ENCODE assay signal across 9 cellular contexts in genomic region chr2:17540813-17541513, GRCh38. TPM values are rescaled to one million over a fixed set of nuclear protein-coding genes. Genes with fewer than 3 reads are reported as not detected.
DNase-seq lines count a peak whose midpoint lies in the region; ATAC-seq and TF ChIP-seq lines count a peak whose summit lies in the region.
"Had no signal": no experiment of that assay in that cellular context is flagged by ENCODE, and none has a peak within 500 bp of the region (broad histone marks: within the 10 kb centered on the region; RNA-seq: fewer than 3 reads in every experiment).

No MANE protein-coding gene starts in this region.

- H3K9me3 ChIP-seq in adrenal gland (replicated peaks in 1 of 3) = no peaks in the 10 kb centered on the region
- H3K9me3 ChIP-seq in iPS-15b (ENCODE audit: control insufficient read depth, insufficient read depth, low read length) = no peaks in the 10 kb centered on the region

- H3K9ac ChIP-seq in iPS-15b (ENCODE audit: low read depth, low read length) = no peak overlapping the region

- no peak for DNase-seq in HFF-Myc (ENCODE audit: extremely low read depth, low read depth)
- DNase-seq in adrenal gland = no peak
- no peak for DNase-seq in stimulated activated CD4-positive, alpha-beta T cell treated with anti-CD3 and anti-CD28 coated beads, Interleukin-4, amount 100 ng/mL, for 24 hours
- DNase-seq in amygdala (lab: John Stamatoyannopoulos, UW) = no peak

- H3K4me1 ChIP-seq in adrenal gland (replicated peaks in 1 of 2) (peaks cover 0 to 5% of the 10 kb centered on the region in 2 donors), iPS-15b (ENCODE audit: control insufficient read depth, insufficient read depth, low read length) (peaks cover 21% of the 10 kb centered on the region)

- H3K36me3 ChIP-seq in adrenal gland (replicated peaks in 1 of 2) (no peaks in the 10 kb centered on the region), iPS-15b (ENCODE audit: control insufficient read depth, insufficient read depth, low read length) (no peaks in the 10 kb centered on the region)

- H3K27me3 ChIP-seq in adrenal gland (peaks cover 5% of the 10 kb centered on the region), iPS-15b (ENCODE audit: control insufficient read depth, insufficient read depth, low read length) (peaks cover 52% of the 10 kb centered on the region)

- ATAC-seq in GM19467 (IDR thresholded peaks at IDR 0.05; ENCODE audit: unreplicated experiment) = no peak
- no peak for ATAC-seq in GM21381 (IDR thresholded peaks at IDR 0.05; ENCODE audit: unreplicated experiment)

- intact Hi-C loops in adrenal gland (cut with DNase I) = no loop called here

- 2 to 4% (median 3%) methylated on average over 21 of the region's 21 CpGs for WGBS in adrenal gland, 4 donors

- TF ChIP-seq CTCF in HFF-Myc (IDR thresholded peaks at IDR 0.05; ENCODE audit: low read depth, low read length, missing control alignments) = no peak
- TF ChIP-seq CTCF in adrenal gland (IDR thresholded peaks at IDR 0.05) = no peak

- H3K4me3 ChIP-seq in HFF-Myc (replicated peaks; ENCODE audit: low read depth, low read length) (peak overlapping the region; percentile 27), adrenal gland (peak overlapping the region in 2 of 4 donors; percentile 34 to 51), iPS-15b (ENCODE audit: low read depth, low read length) (peak overlapping the region; percentile 75), skin epidermis (peak overlapping the region; percentile 27 to 53 (median 45))

- TF ChIP-seq POLR2A in adrenal gland (IDR thresholded peaks at IDR 0.05) = no peak

- peak overlapping the region in 3 of 5 donors; percentile 2 to 80 (median 44) for H3K27ac ChIP-seq in adrenal gland
- peak overlapping the region in 17 of 21 experiments; percentile 72 to 94 (median 87) for H3K27ac ChIP-seq in skin epidermis

RNA-seq across cellular contexts. Expression of gene VSNL1, which starts 0.5 kb away (rescaled TPM):
- total RNA-seq in adrenal gland = 10 to 100 TPM in 7 of 8 donors, 1 to 10 TPM in 1; 7.2 to 51.1 (median 17.9) TPM
- polyA plus RNA-seq in adrenal gland = 10 to 100 TPM; 13.0 to 36.4 (median 22.0) TPM
- total RNA-seq: HT1080 had no signal

RNA-seq across cellular contexts. Expression of gene RAD51AP2, which starts 22.7 kb away (rescaled TPM):
- under 1 TPM in 4 of 8 donors, not detected in 4; 0.10 to 0.11 (median 0.10) TPM for total RNA-seq in adrenal gland
- polyA plus RNA-seq in adrenal gland = under 1 TPM; 0.07 to 0.20 (median 0.16) TPM
- total RNA-seq: HT1080 had no signal
